ENCODE assay signal across 10 cellular contexts in genomic region chr6:166586424-166587156, GRCh38. TPM values are rescaled to one million over a fixed set of nuclear protein-coding genes. Genes with fewer than 3 reads are reported as not detected.
DNase-seq lines count a peak whose midpoint lies in the region; ATAC-seq and TF ChIP-seq lines count a peak whose summit lies in the region.
"Had no signal": no experiment of that assay in that cellular context is flagged by ENCODE, and none has a peak within 500 bp of the region (broad histone marks: within the 10 kb centered on the region; RNA-seq: fewer than 3 reads in every experiment).

Gene RAMACL, minus strand, starts transcription at chr6:166586678. Its CDS starts 201 bp downstream, at chr6:166586477.

- DNase-seq in GM10266 (ENCODE audit: extremely low spot score) (peak; percentile 82), T-helper 22 cell (ENCODE audit: low read depth) (peak; percentile 11), stomach (peak; percentile 40), NCI-H187 treated with DMSO at 0.1 percent for 48 hours (lab: John Stamatoyannopoulos, UW) (no peak), LoVo (ENCODE audit: low spot score) (no peak)

- H3K36me3 ChIP-seq in stomach = no peaks in the 10 kb centered on the region

- no peaks in the 10 kb centered on the region for H3K27me3 ChIP-seq in stomach

- intact Hi-C loops in stomach (cut with DNase I; ENCODE audit: low total_unique reads) = no loop called here

- no peaks in the 10 kb centered on the region for H3K9me3 ChIP-seq in stomach

- H3K4me1 ChIP-seq in stomach = peaks cover 13 to 42% (median 18%) of the 10 kb centered on the region in 4 donors

- WGBS in stomach, 5 donors = 91 to 97% (median 95%) methylated on average over 7 to 9 of the region's 9 CpGs

- H3K27ac ChIP-seq in stomach = no peak within 1 kb of the TSS
- H3K27ac ChIP-seq: epithelial cell of prostate, KMS-11 had no signal

- no peak for TF ChIP-seq CTCF in GM10266 (IDR thresholded peaks at IDR 0.05; ENCODE audit: control insufficient read depth, insufficient read depth, low read depth, missing control alignments)
- TF ChIP-seq CTCF in stomach (IDR thresholded peaks at IDR 0.05) = no peak

- ATAC-seq in GM19438 (IDR thresholded peaks at IDR 0.05; ENCODE audit: low read depth, unreplicated experiment) = peak; percentile 59
- peak; percentile 80 for ATAC-seq in HG03280 (IDR thresholded peaks at IDR 0.05; ENCODE audit: unreplicated experiment)
- ATAC-seq in esophagus mucosa = peak; percentile 77

- no peak within 1 kb of the TSS for H3K4me3 ChIP-seq in stomach

- TF ChIP-seq EP300 in stomach (IDR thresholded peaks at IDR 0.05) = no peak

- TF ChIP-seq POLR2A in stomach (IDR thresholded peaks at IDR 0.05) = no peak

RNA-seq across cellular contexts. Expression of gene RAMACL, which starts in this region (rescaled TPM):
- total RNA-seq in esophagus mucosa = 0.88 TPM
- 1 to 10 TPM in 3 of 5 donors, not detected in 2; 3.5 to 9.0 (median 5.5) TPM for total RNA-seq in stomach
- polyA plus RNA-seq in stomach = under 1 TPM in 2 of 3 donors, not detected in 1; 0.25 to 0.46 TPM

Comparison
In these comparisons a context has a peak if more than half of its experiments do, and no peak if none do; other contexts are left out.
1. Peak in ATAC-seq in esophagus mucosa; RNA of the gene not detected or under 1 TPM.
2. DNase-seq: peak in GM10266 (single experiment), T-helper 22 cell (single experiment) and stomach (single experiment); none in NCI-H187 treated with DMSO at 0.1 percent for 48 hours (single experiment) and LoVo (single experiment).
3. Peak in every context shown above with its lines, with median percentiles within 50 percentile points of each other: ATAC-seq.